Comparison of ENCODE assay signal across 8 cellular contexts in genomic region chr1:199042193-199042592, GRCh38.
"Had no signal": no experiment of that assay in that cellular context is flagged by ENCODE, and none has a peak within 500 bp of the region (broad histone marks: within the 10 kb centered on the region; RNA-seq: fewer than 3 reads in every experiment).

No MANE protein-coding gene starts in this region.

- ATAC-seq: heart right ventricle, left lung, psoas muscle, sciatic nerve had no signal

- H3K9me3 ChIP-seq: colonic mucosa, heart right ventricle, left lung, psoas muscle had no signal

- DNase-seq: caudate nucleus; colonic mucosa; heart right ventricle; islet precursor cell; left lung; psoas muscle; stimulated activated CD4-positive, alpha-beta T cell treated with anti-CD3 and anti-CD28 coated beads, Interleukin-2, amount 100 ng/mL, for 24 hours had no signal

- H3K36me3 ChIP-seq: colonic mucosa, heart right ventricle, left lung had no signal

- H3K27ac ChIP-seq: colonic mucosa, left lung, psoas muscle had no signal

- H3K4me1 ChIP-seq: colonic mucosa, left lung, psoas muscle had no signal

- H3K4me3 ChIP-seq: colonic mucosa, heart right ventricle, left lung, psoas muscle had no signal

- H3K27me3 ChIP-seq: colonic mucosa, heart right ventricle, left lung had no signal
